21 cellular contexts compared by ENCODE assay signal in genomic region chr7:36547361-36547760, GRCh38.
DNase-seq lines count a peak whose midpoint lies in the region; ATAC-seq and TF ChIP-seq lines count a peak whose summit lies in the region.
"Had no signal": no experiment of that assay in that cellular context is flagged by ENCODE, and none has a peak within 500 bp of the region (broad histone marks: within the 10 kb centered on the region; RNA-seq: fewer than 3 reads in every experiment).

No MANE protein-coding gene starts in this region.

- no peaks in the 10 kb centered on the region for H3K9me3 ChIP-seq in mammary epithelial cell (replicated peaks; ENCODE audit: insufficient read depth, low read length)

- CTCF ChIA-PET in MCF 10A (lab: Yijun Ruan, JAX) (no interaction called here), mammary epithelial cell (lab: Charles Lee; ENCODE audit: low non-redundant PET) (no interaction called here), RWPE1 (lab: Yijun Ruan, JAX) (interaction anchor here (1.3 kb wide), 1 partner anchor 60 kb away, joined by 3 read pairs; no protein-coding TSS in a partner anchor)

- no peaks in the 10 kb centered on the region for H3K27me3 Mint-ChIP-seq in MCF 10A (ENCODE audit: insufficient read depth, unreplicated experiment)

- peak; percentile 85 for ATAC-seq in esophagus mucosa
- no peak for ATAC-seq in HG03521 (IDR thresholded peaks at IDR 0.05; ENCODE audit: unreplicated experiment)
- ATAC-seq: HCT116 had no signal

- DNase-seq in MCF 10A (ENCODE audit: unreplicated experiment) (peak; percentile 55), mammary epithelial cell (no peak), RWPE1 (ENCODE audit: low spot score) (peak; percentile 18), DMS79 treated with DMSO at 0.1 percent for 48 hours (lab: John Stamatoyannopoulos, UW) (no peak), DMS114 treated with DMSO at 0.1 percent for 48 hours (lab: John Stamatoyannopoulos, UW; ENCODE audit: unreplicated experiment) (no peak), amygdala (lab: John Stamatoyannopoulos, UW) (no peak)
- DNase-seq: GDM1, KG1, NCI-H1105, NCI-H146, NCI-H2029, NCI-H226, NCI-H524 treated with DMSO at 0.1 percent for 48 hours, OCI-M1, SHP77 treated with DMSO at 0.1 percent for 48 hours, SW 1271 had no signal

- in situ Hi-C loops in mammary epithelial cell (cut with MboI; ENCODE audit: low sequenced_read_pairs in 2 of 2): no loop called here

- H2AFZ ChIP-seq in mammary epithelial cell (ENCODE audit: low read depth, low read length): no peak overlapping the region

- no peak overlapping the region for H3K27ac Mint-ChIP-seq in MCF 10A (ENCODE audit: low read depth, unreplicated experiment)

- no peaks in the 10 kb centered on the region for H3K9me3 Mint-ChIP-seq in MCF 10A (ENCODE audit: unreplicated experiment)

- WGBS in mammary epithelial cell (ENCODE audit: low coverage, missing lambda C conversion rate): 70% methylated on average over 6 of the region's 6 CpGs

- no peak overlapping the region for H3K4me3 Mint-ChIP-seq in MCF 10A (ENCODE audit: unreplicated experiment)

- H4K20me1 ChIP-seq in mammary epithelial cell (ENCODE audit: insufficient read depth, low read length): no peaks in the 10 kb centered on the region

- POLR2A ChIA-PET in MCF 10A (lab: Yijun Ruan, JAX) (no interaction called here), RWPE1 (lab: Yijun Ruan, JAX; ENCODE audit: low non-redundant PET) (no interaction called here)

- H3K79me2 ChIP-seq in mammary epithelial cell (ENCODE audit: insufficient read depth, low read length): no peaks in the 10 kb centered on the region

- dilution Hi-C loops in mammary epithelial cell (cut with HindIII; ENCODE audit: low sequenced_read_pairs): no loop called here

- no peak for TF ChIP-seq CTCF in MCF 10A (IDR thresholded peaks at IDR 0.05; ENCODE audit: unreplicated experiment)
- no peak for TF ChIP-seq CTCF in mammary epithelial cell (conservative IDR thresholded peaks at IDR 0.05 in 1 of 2, IDR thresholded peaks at IDR 0.05 in 1 of 2; ENCODE audit: extremely low read depth in 1 of 2, insufficient read depth in 1 of 2, low read depth in 1 of 2, low read length in 2 of 2)
- no peak for TF ChIP-seq CTCF in RWPE1 (conservative IDR thresholded peaks at IDR 0.05; ENCODE audit: low read depth)

- H3K4me1 Mint-ChIP-seq in MCF 10A (ENCODE audit: insufficient read depth, unreplicated experiment): no peaks in the 10 kb centered on the region

- BruUV-seq in MCF 10A (replicated peaks; lab: Mats Ljungman, UMichigan) (no TSS peak), mammary epithelial cell (replicated peaks; lab: Mats Ljungman, UMichigan) (no TSS peak)

- H3K4me1 ChIP-seq in mammary epithelial cell (ENCODE audit: insufficient read depth, low read length): no peaks in the 10 kb centered on the region

- no peaks in the 10 kb centered on the region for H3K36me3 ChIP-seq in mammary epithelial cell (ENCODE audit: insufficient read depth, low read length)

- intact Hi-C loops in MCF 10A (cut with micrococcal nuclease) (no loop called here), mammary epithelial cell (cut with micrococcal nuclease) (no loop called here)

- H3K4me2 ChIP-seq in mammary epithelial cell (ENCODE audit: insufficient read depth, low read depth, low read length): no peak overlapping the region

- no peak overlapping the region for H3K4me3 ChIP-seq in mammary epithelial cell (replicated peaks in 1 of 3; ENCODE audit: insufficient read depth in 1 of 3, low read depth in 2 of 3, low read length in 3 of 3)
- H3K4me3 ChIP-seq: SK-N-MC had no signal

- H3K27ac ChIP-seq in mammary epithelial cell (ENCODE audit: insufficient read depth, low read depth, low read length) (no peak overlapping the region), RWPE1 (no peak overlapping the region)
- H3K27ac ChIP-seq: C4-2B, SK-N-MC had no signal

- H3K36me3 Mint-ChIP-seq in MCF 10A (ENCODE audit: insufficient read depth, unreplicated experiment): no peaks in the 10 kb centered on the region

- H3K27me3 ChIP-seq in mammary epithelial cell (ENCODE audit: insufficient read depth, low read length): no peaks in the 10 kb centered on the region

- H3K9ac ChIP-seq in mammary epithelial cell (ENCODE audit: insufficient read depth, low read length): no peak overlapping the region

Comparison
In these comparisons a context has a peak if more than half of its experiments do, and no peak if none do; other contexts are left out.
1. DNase-seq: peak in MCF 10A (single experiment) and RWPE1 (single experiment); none in mammary epithelial cell (single experiment), DMS79 treated with DMSO at 0.1 percent for 48 hours (single experiment), DMS114 treated with DMSO at 0.1 percent for 48 hours (single experiment) and amygdala (0 of 56).